ENCODE assay signal across 1 cellular context in the genomic region with DNA sequence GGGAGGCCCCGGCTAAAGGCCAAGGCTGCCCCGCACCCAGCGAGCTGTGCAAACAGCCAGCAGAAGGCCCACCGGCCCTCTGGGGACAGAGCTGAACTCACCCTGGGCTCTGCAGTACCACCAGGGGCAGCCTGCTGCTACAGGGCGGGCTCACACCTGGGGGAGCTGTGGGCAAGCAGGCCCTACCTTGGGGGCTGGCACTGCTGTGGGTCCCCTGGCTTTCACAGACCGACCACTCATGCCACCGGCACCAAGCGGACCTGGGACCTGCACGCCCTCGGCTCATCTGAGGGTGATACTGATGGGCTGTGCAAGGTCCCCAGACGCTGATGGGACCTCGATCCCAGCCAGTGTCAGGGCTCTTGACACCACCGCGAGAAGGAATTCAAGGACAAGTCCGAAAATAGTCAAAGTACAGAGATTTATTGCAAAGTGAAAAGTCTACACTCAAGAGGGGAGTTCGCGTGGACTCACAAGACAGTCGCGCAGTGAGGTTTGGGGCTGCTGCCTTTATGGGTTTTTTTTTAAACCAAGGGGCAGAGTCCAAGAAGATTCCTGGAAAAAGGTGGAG.
TF ChIP-seq lines count a peak whose summit lies in the region.

No MANE protein-coding gene starts in this region.

TF ChIP-seq in HepG2, 621 proteins besides CTCF, POLR2A, EP300 and RAD21 (continued from another document and continues in another):
- TF ChIP-seq, protein P1, sequence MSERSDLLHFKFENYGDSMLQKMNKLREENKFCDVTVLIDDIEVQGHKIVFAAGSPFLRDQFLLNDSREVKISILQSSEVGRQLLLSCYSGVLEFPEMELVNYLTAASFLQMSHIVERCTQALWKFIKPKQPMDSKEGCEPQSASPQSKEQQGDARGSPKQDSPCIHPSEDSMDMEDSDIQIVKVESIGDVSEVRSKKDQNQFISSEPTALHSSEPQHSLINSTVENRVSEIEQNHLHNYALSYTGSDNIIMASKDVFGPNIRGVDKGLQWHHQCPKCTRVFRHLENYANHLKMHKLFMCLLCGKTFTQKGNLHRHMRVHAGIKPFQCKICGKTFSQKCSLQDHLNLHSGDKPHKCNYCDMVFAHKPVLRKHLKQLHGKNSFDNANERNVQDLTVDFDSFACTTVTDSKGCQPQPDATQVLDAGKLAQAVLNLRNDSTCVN (CRISPR knock-in tag; IDR thresholded peaks at IDR 0.05; ENCODE audit: borderline replicate concordance), result 0 out of 2 replicates have a peak, but pooled peaks have one; percentile 20
- TF ChIP-seq ZNF558 (CRISPR knock-in tag; IDR thresholded peaks at IDR 0.05; ENCODE audit: borderline replicate concordance) (no peak), ZSCAN25 (CRISPR knock-in tag; IDR thresholded peaks at IDR 0.05) (peak; percentile 94), KDM3A (CRISPR knock-in tag; IDR thresholded peaks at IDR 0.05; ENCODE audit: low read depth) (peak; percentile 94), YEATS4 (CRISPR knock-in tag; IDR thresholded peaks at IDR 0.05; ENCODE audit: borderline replicate concordance) (peak; percentile 49; the same call in 1 of the 2 replicates), NBN (conservative IDR thresholded peaks at IDR 0.05) (no peak), ZSCAN31 (CRISPR knock-in tag; IDR thresholded peaks at IDR 0.05; ENCODE audit: low read depth) (0 out of 2 replicates have a peak, but pooled peaks have one; percentile 48), ZNF34 (CRISPR knock-in tag; IDR thresholded peaks at IDR 0.05; ENCODE audit: borderline replicate concordance) (no peak), ZBTB21 (CRISPR knock-in tag; IDR thresholded peaks at IDR 0.05) (0 out of 2 replicates have a peak, but pooled peaks have one; percentile 11), FOXA1 (IDR thresholded peaks at IDR 0.05) (no peak), FOXA1 (CRISPR knock-in tag; IDR thresholded peaks at IDR 0.05) (peak; percentile 93), YY1 (IDR thresholded peaks at IDR 0.05; ENCODE audit: insufficient read depth, insufficient replicate concordance, low read depth, low read length) (peak; percentile 31), GZF1 (CRISPR knock-in tag; IDR thresholded peaks at IDR 0.05) (peak; percentile 63; the same call in 1 of the 2 replicates), ZNF761 (CRISPR knock-in tag; conservative IDR thresholded peaks at IDR 0.05) (no peak), HDAC1 (CRISPR knock-in tag; IDR thresholded peaks at IDR 0.05) (peak; percentile 92), WIZ (CRISPR knock-in tag; IDR thresholded peaks at IDR 0.05) (0 out of 2 replicates have a peak, but pooled peaks have one; percentile 78), ZBTB20 (CRISPR knock-in tag; IDR thresholded peaks at IDR 0.05; ENCODE audit: borderline replicate concordance, low read depth) (peak; percentile 83; the same call in 1 of the 2 replicates), STAG1 (CRISPR knock-in tag; IDR thresholded peaks at IDR 0.05) (peak; percentile 66), ZNF331 (CRISPR knock-in tag; IDR thresholded peaks at IDR 0.05) (peak; percentile 86), ZNF781 (CRISPR knock-in tag; IDR thresholded peaks at IDR 0.05; ENCODE audit: borderline replicate concordance, not compliant biosample characterization) (peak; percentile 82), CCDC6 (CRISPR knock-in tag; IDR thresholded peaks at IDR 0.05) (peak; percentile 73; the same call in 1 of the 2 replicates), NR2F6 (IDR thresholded peaks at IDR 0.05) (peak; percentile 80; the same call in 1 of the 2 replicates), NR2F6 (CRISPR knock-in tag; IDR thresholded peaks at IDR 0.05) (peak; percentile 91), ZNF768 (CRISPR knock-in tag; IDR thresholded peaks at IDR 0.05) (peak; percentile 82), MIER3 (CRISPR knock-in tag; IDR thresholded peaks at IDR 0.05; ENCODE audit: borderline replicate concordance) (0 out of 2 replicates have a peak, but pooled peaks have one; percentile 45), NR2F1 (CRISPR knock-in tag; IDR thresholded peaks at IDR 0.05) (peak; percentile 71 to 75; a peak in 2 of 4 replicates), THYN1 (CRISPR knock-in tag; IDR thresholded peaks at IDR 0.05; ENCODE audit: borderline replicate concordance, low read depth) (no peak), RBAK (CRISPR knock-in tag; IDR thresholded peaks at IDR 0.05) (peak; percentile 53; the same call in 1 of the 2 replicates), CHD4 (IDR thresholded peaks at IDR 0.05; ENCODE audit: borderline replicate concordance, low read length) (no peak), ZNF33A (CRISPR knock-in tag; IDR thresholded peaks at IDR 0.05; ENCODE audit: borderline replicate concordance) (no peak)
- TF ChIP-seq, protein P2, sequence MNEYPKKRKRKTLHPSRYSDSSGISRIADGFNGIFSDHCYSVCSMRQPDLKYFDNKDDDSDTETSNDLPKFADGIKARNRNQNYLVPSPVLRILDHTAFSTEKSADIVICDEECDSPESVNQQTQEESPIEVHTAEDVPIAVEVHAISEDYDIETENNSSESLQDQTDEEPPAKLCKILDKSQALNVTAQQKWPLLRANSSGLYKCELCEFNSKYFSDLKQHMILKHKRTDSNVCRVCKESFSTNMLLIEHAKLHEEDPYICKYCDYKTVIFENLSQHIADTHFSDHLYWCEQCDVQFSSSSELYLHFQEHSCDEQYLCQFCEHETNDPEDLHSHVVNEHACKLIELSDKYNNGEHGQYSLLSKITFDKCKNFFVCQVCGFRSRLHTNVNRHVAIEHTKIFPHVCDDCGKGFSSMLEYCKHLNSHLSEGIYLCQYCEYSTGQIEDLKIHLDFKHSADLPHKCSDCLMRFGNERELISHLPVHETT (CRISPR knock-in tag; conservative IDR thresholded peaks at IDR 0.05), result peak; percentile 53; the same call in 1 of the 2 replicates
- TF ChIP-seq, protein P3, sequence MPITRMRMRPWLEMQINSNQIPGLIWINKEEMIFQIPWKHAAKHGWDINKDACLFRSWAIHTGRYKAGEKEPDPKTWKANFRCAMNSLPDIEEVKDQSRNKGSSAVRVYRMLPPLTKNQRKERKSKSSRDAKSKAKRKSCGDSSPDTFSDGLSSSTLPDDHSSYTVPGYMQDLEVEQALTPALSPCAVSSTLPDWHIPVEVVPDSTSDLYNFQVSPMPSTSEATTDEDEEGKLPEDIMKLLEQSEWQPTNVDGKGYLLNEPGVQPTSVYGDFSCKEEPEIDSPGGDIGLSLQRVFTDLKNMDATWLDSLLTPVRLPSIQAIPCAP (CRISPR knock-in tag; IDR thresholded peaks at IDR 0.05; ENCODE audit: low read depth), result no peak
- TF ChIP-seq, protein P4, sequence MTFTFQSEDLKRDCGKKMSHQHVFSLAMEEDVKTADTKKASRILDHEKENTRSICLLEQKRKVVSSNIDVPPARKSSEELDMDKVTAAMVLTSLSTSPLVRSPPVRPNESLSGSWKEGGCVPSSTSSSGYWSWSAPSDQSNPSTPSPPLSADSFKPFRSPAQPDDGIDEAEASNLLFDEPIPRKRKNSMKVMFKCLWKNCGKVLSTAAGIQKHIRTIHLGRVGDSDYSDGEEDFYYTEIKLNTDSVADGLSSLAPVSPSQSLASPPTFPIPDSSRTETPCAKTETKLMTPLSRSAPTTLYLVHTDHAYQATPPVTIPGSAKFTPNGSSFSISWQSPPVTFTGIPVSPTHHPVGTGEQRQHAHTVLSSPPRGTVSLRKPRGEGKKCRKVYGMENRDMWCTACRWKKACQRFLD (CRISPR knock-in tag; IDR thresholded peaks at IDR 0.05; ENCODE audit: borderline replicate concordance), result no peak
- TF ChIP-seq, protein P5, sequence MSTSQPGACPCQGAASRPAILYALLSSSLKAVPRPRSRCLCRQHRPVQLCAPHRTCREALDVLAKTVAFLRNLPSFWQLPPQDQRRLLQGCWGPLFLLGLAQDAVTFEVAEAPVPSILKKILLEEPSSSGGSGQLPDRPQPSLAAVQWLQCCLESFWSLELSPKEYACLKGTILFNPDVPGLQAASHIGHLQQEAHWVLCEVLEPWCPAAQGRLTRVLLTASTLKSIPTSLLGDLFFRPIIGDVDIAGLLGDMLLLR (CRISPR knock-in tag; IDR thresholded peaks at IDR 0.05), result peak; percentile 81
- TF ChIP-seq, protein P6, sequence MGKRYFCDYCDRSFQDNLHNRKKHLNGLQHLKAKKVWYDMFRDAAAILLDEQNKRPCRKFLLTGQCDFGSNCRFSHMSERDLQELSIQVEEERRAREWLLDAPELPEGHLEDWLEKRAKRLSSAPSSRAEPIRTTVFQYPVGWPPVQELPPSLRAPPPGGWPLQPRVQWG (CRISPR knock-in tag; IDR thresholded peaks at IDR 0.05; ENCODE audit: borderline replicate concordance, low read depth), result no peak
- TF ChIP-seq, protein P7, sequence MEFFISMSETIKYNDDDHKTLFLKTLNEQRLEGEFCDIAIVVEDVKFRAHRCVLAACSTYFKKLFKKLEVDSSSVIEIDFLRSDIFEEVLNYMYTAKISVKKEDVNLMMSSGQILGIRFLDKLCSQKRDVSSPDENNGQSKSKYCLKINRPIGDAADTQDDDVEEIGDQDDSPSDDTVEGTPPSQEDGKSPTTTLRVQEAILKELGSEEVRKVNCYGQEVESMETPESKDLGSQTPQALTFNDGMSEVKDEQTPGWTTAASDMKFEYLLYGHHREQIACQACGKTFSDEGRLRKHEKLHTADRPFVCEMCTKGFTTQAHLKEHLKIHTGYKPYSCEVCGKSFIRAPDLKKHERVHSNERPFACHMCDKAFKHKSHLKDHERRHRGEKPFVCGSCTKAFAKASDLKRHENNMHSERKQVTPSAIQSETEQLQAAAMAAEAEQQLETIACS (CRISPR knock-in tag; IDR thresholded peaks at IDR 0.05), result peak; percentile 43; the same call in 1 of the 2 replicates
- TF ChIP-seq, protein P8, sequence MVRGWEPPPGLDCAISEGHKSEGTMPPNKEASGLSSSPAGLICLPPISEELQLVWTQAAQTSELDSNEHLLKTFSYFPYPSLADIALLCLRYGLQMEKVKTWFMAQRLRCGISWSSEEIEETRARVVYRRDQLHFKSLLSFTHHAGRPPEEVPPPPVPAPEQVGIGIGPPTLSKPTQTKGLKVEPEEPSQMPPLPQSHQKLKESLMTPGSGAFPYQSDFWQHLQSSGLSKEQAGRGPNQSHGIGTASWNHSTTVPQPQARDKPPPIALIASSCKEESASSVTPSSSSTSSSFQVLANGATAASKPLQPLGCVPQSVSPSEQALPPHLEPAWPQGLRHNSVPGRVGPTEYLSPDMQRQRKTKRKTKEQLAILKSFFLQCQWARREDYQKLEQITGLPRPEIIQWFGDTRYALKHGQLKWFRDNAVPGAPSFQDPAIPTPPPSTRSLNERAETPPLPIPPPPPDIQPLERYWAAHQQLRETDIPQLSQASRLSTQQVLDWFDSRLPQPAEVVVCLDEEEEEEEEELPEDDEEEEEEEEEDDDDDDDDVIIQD (CRISPR knock-in tag; IDR thresholded peaks at IDR 0.05; ENCODE audit: low read depth), result 0 out of 2 replicates have a peak, but pooled peaks have one; percentile 22
- TF ChIP-seq, protein P9, sequence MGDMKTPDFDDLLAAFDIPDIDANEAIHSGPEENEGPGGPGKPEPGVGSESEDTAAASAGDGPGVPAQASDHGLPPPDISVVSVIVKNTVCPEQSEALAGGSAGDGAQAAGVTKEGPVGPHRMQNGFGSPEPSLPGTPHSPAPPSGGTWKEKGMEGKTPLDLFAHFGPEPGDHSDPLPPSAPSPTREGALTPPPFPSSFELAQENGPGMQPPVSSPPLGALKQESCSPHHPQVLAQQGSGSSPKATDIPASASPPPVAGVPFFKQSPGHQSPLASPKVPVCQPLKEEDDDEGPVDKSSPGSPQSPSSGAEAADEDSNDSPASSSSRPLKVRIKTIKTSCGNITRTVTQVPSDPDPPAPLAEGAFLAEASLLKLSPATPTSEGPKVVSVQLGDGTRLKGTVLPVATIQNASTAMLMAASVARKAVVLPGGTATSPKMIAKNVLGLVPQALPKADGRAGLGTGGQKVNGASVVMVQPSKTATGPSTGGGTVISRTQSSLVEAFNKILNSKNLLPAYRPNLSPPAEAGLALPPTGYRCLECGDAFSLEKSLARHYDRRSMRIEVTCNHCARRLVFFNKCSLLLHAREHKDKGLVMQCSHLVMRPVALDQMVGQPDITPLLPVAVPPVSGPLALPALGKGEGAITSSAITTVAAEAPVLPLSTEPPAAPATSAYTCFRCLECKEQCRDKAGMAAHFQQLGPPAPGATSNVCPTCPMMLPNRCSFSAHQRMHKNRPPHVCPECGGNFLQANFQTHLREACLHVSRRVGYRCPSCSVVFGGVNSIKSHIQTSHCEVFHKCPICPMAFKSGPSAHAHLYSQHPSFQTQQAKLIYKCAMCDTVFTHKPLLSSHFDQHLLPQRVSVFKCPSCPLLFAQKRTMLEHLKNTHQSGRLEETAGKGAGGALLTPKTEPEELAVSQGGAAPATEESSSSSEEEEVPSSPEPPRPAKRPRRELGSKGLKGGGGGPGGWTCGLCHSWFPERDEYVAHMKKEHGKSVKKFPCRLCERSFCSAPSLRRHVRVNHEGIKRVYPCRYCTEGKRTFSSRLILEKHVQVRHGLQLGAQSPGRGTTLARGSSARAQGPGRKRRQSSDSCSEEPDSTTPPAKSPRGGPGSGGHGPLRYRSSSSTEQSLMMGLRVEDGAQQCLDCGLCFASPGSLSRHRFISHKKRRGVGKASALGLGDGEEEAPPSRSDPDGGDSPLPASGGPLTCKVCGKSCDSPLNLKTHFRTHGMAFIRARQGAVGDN (CRISPR knock-in tag; IDR thresholded peaks at IDR 0.05), result peak; percentile 83
- TF ChIP-seq, protein P10, sequence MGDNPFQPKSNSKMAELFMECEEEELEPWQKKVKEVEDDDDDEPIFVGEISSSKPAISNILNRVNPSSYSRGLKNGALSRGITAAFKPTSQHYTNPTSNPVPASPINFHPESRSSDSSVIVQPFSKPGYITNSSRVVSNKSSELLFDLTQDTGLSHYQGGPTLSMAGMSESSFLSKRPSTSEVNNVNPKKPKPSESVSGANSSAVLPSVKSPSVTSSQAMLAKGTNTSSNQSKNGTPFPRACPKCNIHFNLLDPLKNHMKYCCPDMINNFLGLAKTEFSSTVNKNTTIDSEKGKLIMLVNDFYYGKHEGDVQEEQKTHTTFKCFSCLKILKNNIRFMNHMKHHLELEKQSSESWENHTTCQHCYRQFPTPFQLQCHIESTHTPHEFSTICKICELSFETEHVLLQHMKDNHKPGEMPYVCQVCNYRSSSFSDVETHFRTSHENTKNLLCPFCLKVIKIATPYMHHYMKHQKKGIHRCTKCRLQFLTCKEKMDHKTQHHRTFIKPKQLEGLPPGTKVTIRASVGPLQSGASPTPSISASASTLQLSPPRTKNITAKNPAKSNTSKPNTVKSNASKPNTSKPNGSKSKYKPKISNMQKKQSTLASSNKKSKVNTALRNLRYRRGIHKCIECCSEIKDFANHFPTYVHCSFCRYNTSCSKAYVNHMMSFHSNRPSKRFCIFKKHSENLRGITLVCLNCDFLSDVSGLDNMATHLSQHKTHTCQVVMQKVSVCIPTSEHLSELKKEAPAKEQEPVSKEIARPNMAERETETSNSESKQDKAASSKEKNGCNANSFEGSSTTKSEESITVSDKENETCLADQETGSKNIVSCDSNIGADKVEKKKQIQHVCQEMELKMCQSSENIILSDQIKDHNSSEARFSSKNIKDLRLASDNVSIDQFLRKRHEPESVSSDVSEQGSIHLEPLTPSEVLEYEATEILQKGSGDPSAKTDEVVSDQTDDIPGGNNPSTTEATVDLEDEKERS (CRISPR knock-in tag; IDR thresholded peaks at IDR 0.05), result peak; percentile 88; the same call in 1 of the 2 replicates
- TF ChIP-seq, protein P11, sequence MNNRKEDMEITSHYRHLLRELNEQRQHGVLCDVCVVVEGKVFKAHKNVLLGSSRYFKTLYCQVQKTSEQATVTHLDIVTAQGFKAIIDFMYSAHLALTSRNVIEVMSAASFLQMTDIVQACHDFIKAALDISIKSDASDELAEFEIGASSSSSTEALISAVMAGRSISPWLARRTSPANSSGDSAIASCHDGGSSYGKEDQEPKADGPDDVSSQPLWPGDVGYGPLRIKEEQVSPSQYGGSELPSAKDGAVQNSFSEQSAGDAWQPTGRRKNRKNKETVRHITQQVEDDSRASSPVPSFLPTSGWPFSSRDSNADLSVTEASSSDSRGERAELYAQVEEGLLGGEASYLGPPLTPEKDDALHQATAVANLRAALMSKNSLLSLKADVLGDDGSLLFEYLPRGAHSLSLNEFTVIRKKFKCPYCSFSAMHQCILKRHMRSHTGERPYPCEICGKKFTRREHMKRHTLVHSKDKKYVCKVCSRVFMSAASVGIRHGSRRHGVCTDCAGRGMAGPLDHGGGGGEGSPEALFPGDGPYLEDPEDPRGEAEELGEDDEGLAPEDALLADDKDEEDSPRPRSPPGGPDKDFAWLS (CRISPR knock-in tag; IDR thresholded peaks at IDR 0.05; ENCODE audit: borderline replicate concordance), result no peak
